ENCODE assay signal across 23 cellular contexts in genomic region chr2:214896287-214896686, GRCh38.
"Had no signal": no experiment of that assay in that cellular context is flagged by ENCODE, and none has a peak within 500 bp of the region (broad histone marks: within the 10 kb centered on the region; RNA-seq: fewer than 3 reads in every experiment).

No MANE protein-coding gene starts in this region.

- H3K79me2 ChIP-seq: hepatocyte, parathyroid adenoma had no signal

- DNase-seq: cortex of kidney; dorsolateral prefrontal cortex; effector CD8-positive, alpha-beta T cell; foreskin fibroblast; left colon; left ventricle myocardium superior; mesendoderm; naive B cell; occipital lobe; psoas muscle; retina; right lobe of liver; stimulated activated CD4-positive, alpha-beta T cell treated with anti-CD3 and anti-CD28 coated beads, Interleukin-4, amount 100 ng/mL, for 24 hours; testis; upper lobe of right lung had no signal

- H3K4me3 Mint-ChIP-seq: naive B cell; nephron; stimulated activated memory B cell treated with anti-CD40 and anti-IgM and Interleukin-4, amounts not matched to agents 10 μg/mL and 1 μg/mL and 100 μg/mL, for 72 hours; stimulated activated naive CD8-positive, alpha-beta T cell treated with anti-CD3 and anti-CD28 coated beads, Interleukin-15, Interleukin-2, amounts not matched to agents 100 ng/mL and 50 ng/mL, for 24 hours had no signal

- H3K36me3 ChIP-seq: right lobe of liver, tibial nerve, upper lobe of right lung, vagina had no signal

- H3K4me2 ChIP-seq: hepatocyte had no signal

- H3K27me3 ChIP-seq: hepatocyte, right lobe of liver, testis, tibial nerve, upper lobe of right lung, vagina had no signal

- H3K27me3 Mint-ChIP-seq: naive B cell; stimulated activated memory B cell treated with anti-CD40 and anti-IgM and Interleukin-4, amounts not matched to agents 10 μg/mL and 1 μg/mL and 100 μg/mL, for 72 hours; stimulated activated naive CD8-positive, alpha-beta T cell treated with anti-CD3 and anti-CD28 coated beads, Interleukin-15, Interleukin-2, amounts not matched to agents 100 ng/mL and 50 ng/mL, for 24 hours had no signal

- H3K9ac ChIP-seq: parathyroid adenoma had no signal

- H2AFZ ChIP-seq: hepatocyte, parathyroid adenoma had no signal

- H3K27ac Mint-ChIP-seq: naive B cell; nephron; stimulated activated memory B cell treated with anti-CD40 and anti-IgM and Interleukin-4, amounts not matched to agents 10 μg/mL and 1 μg/mL and 100 μg/mL, for 72 hours; stimulated activated naive CD8-positive, alpha-beta T cell treated with anti-CD3 and anti-CD28 coated beads, Interleukin-15, Interleukin-2, amounts not matched to agents 100 ng/mL and 50 ng/mL, for 24 hours had no signal

- H3K9me3 ChIP-seq: psoas muscle, right lobe of liver, testis, tibial nerve, upper lobe of right lung, vagina had no signal

- H3K36me3 Mint-ChIP-seq: naive B cell; stimulated activated memory B cell treated with anti-CD40 and anti-IgM and Interleukin-4, amounts not matched to agents 10 μg/mL and 1 μg/mL and 100 μg/mL, for 72 hours had no signal

- H3K4me3 ChIP-seq: dorsolateral prefrontal cortex, hepatocyte, lung, psoas muscle, right lobe of liver, testis, tibial nerve, upper lobe of right lung, vagina had no signal

- H3K9me3 Mint-ChIP-seq: naive B cell; stimulated activated memory B cell treated with anti-CD40 and anti-IgM and Interleukin-4, amounts not matched to agents 10 μg/mL and 1 μg/mL and 100 μg/mL, for 72 hours; stimulated activated naive CD8-positive, alpha-beta T cell treated with anti-CD3 and anti-CD28 coated beads, Interleukin-15, Interleukin-2, amounts not matched to agents 100 ng/mL and 50 ng/mL, for 24 hours had no signal

- H3K27ac ChIP-seq: dorsolateral prefrontal cortex, hepatocyte, parathyroid adenoma, psoas muscle, right lobe of liver, testis, tibial nerve, upper lobe of right lung, vagina had no signal

- H3K4me1 Mint-ChIP-seq: nephron; stimulated activated memory B cell treated with anti-CD40 and anti-IgM and Interleukin-4, amounts not matched to agents 10 μg/mL and 1 μg/mL and 100 μg/mL, for 72 hours had no signal

- ATAC-seq: left colon; left ventricle myocardium superior; psoas muscle; right lobe of liver; stimulated activated memory B cell treated with anti-CD40 and anti-IgM and Interleukin-4, amounts not matched to agents 10 μg/mL and 1 μg/mL and 100 μg/mL, for 72 hours; upper lobe of right lung had no signal

- H3K4me1 ChIP-seq: psoas muscle, right lobe of liver, testis, tibial nerve, upper lobe of right lung had no signal
